9 cellular contexts compared by ENCODE assay signal in the genomic region with DNA sequence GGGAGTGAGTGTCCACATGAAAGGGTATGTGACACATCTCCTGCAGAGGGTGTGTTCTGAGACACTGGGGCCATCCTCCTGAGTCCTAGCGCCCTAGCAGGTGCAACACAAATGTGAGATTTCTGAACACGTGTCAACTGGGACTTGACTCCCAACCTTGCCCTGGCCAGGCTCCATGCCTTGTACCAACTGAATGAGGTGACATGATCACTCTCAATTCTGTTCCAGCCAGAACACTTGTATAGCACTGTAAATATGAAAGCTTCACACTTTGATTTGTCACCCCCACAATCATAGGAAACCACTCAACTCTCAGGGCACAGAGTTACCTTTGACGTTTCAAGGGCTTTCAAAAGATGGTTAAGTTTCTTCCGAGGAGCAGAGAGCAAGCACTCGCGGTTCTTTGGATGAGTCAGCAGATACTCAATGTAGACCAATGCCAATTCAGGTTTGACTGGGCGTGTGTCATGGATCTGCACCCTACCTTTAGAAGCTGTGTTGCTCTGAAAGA. TPM values are rescaled to one million over a fixed set of nuclear protein-coding genes. Genes with fewer than 3 reads are reported as not detected.
DNase-seq lines count a peak whose midpoint lies in the region; ATAC-seq and TF ChIP-seq lines count a peak whose summit lies in the region.
"Had no signal": no experiment of that assay in that cellular context is flagged by ENCODE, and none has a peak within 500 bp of the region (broad histone marks: within the 10 kb centered on the region; RNA-seq: fewer than 3 reads in every experiment).

No MANE protein-coding gene starts in this region.

- H3K36me3 ChIP-seq in IMR-90 (ENCODE audit: control insufficient read depth, insufficient read depth, low read length) (peaks cover 12% of the 10 kb centered on the region), esophagus squamous epithelium (peaks cover 0 to 60% (median 4%) of the 10 kb centered on the region in 3 donors), heart right ventricle (peaks cover 0 to 80% (median 7%) of the 10 kb centered on the region in 9 donors)

- H3K18ac ChIP-seq in IMR-90 (ENCODE audit: low read depth, low read length) = no peak overlapping the region

- no peak overlapping the region for H3K56ac ChIP-seq in IMR-90 (ENCODE audit: extremely low read depth, insufficient read depth, low read length)

- H3K23ac ChIP-seq in IMR-90 (ENCODE audit: low read depth, low read length) = no peak overlapping the region

- H4K5ac ChIP-seq in IMR-90 (ENCODE audit: low read depth, low read length) = no peak overlapping the region

- intact Hi-C loops in IMR-90 (cut with micrococcal nuclease) (no loop called here), esophagus squamous epithelium (cut with DNase I) (no loop called here), heart right ventricle (cut with DNase I) (no loop called here)

- no TSS peak for BruUV-seq in IMR-90 (replicated peaks; lab: Mats Ljungman, UMichigan)

- H3K27ac ChIP-seq in IMR-90 (ENCODE audit: insufficient read depth, low read length) (no peak overlapping the region), esophagus squamous epithelium (no peak overlapping the region), heart right ventricle (no peak overlapping the region)
- H3K27ac ChIP-seq: suprapubic skin had no signal

- no peak overlapping the region for H2BK5ac ChIP-seq in IMR-90 (ENCODE audit: low read depth, low read length, poor library complexity, severe bottlenecking)

- ATAC-seq in GM18861 (IDR thresholded peaks at IDR 0.05; ENCODE audit: unreplicated experiment) = peak; percentile 96
- peak; percentile 97 for ATAC-seq in GM21786 (IDR thresholded peaks at IDR 0.05; ENCODE audit: unreplicated experiment)
- no peak for ATAC-seq in IMR-90 (ENCODE audit: low read depth)
- peak; percentile 85 to 96 for ATAC-seq in natural killer cell treated with Interleukin-12 subunit alpha and Interleukin-12 subunit beta and Interleukin-15 and Interleukin-18, amount 100 ng/mL, for 72 hours
- ATAC-seq in heart right ventricle = no peak

- CTCF ChIA-PET in IMR-90 (lab: Yijun Ruan, JAX) = no interaction called here

- no peak overlapping the region; the same call in 1 of the 2 replicates for H2BK20ac ChIP-seq in IMR-90 (ENCODE audit: low read depth, low read length)

- H2BK15ac ChIP-seq in IMR-90 (ENCODE audit: low read depth, low read length) = no peak overlapping the region

- H2AK9ac ChIP-seq in IMR-90 (replicated peaks; ENCODE audit: low read depth, low read length, poor library complexity) = no peak overlapping the region

- H3K9ac ChIP-seq in IMR-90 (ENCODE audit: low read depth, low read length) = no peak overlapping the region

- no peaks in the 10 kb centered on the region for H3K9me3 Mint-ChIP-seq in natural killer cell treated with Interleukin-12 subunit alpha and Interleukin-12 subunit beta and Interleukin-15 and Interleukin-18, amount 100 ng/mL, for 72 hours

- H3K4me1 Mint-ChIP-seq in natural killer cell treated with Interleukin-12 subunit alpha and Interleukin-12 subunit beta and Interleukin-15 and Interleukin-18, amount 100 ng/mL, for 72 hours (ENCODE audit: low read depth in 2 of 2) = peaks cover 3 to 12% of the 10 kb centered on the region in 2 donors

- H3K27ac Mint-ChIP-seq in natural killer cell treated with Interleukin-12 subunit alpha and Interleukin-12 subunit beta and Interleukin-15 and Interleukin-18, amount 100 ng/mL, for 72 hours = peak overlapping the region in 1 of 2 donors; percentile 52

- no peak overlapping the region for H3K4me2 ChIP-seq in IMR-90 (ENCODE audit: low read depth, low read length)

- in situ Hi-C loops in IMR-90 (cut with MboI; ENCODE audit: low sequenced_read_pairs) = no loop called here

- DNase-seq in IMR-90 = no peak
- DNase-seq in natural killer cell treated with Interleukin-12 subunit alpha and Interleukin-12 subunit beta and Interleukin-15 and Interleukin-18, amount 100 ng/mL, for 72 hours (ENCODE audit: low spot score) = no peak
- no peak for DNase-seq in esophagus squamous epithelium (lab: John Stamatoyannopoulos, UW)
- DNase-seq in heart right ventricle = no peak
- no peak for DNase-seq in D341Med (ENCODE audit: low spot score)
- no peak for DNase-seq in effector CD8-positive, alpha-beta T cell (lab: John Stamatoyannopoulos, UW)

- no peak overlapping the region for H3K4me3 ChIP-seq in IMR-90 (ENCODE audit: insufficient read depth, low read depth, low read length)
- H3K4me3 ChIP-seq in esophagus squamous epithelium = no peak overlapping the region
- no peak overlapping the region for H3K4me3 ChIP-seq in heart right ventricle
- H3K4me3 ChIP-seq: suprapubic skin had no signal

- H3K4ac ChIP-seq in IMR-90 (ENCODE audit: low read depth, low read length) = no peak overlapping the region

- H3K27me3 ChIP-seq in IMR-90 (ENCODE audit: control insufficient read depth, insufficient read depth, low read length) = no peaks in the 10 kb centered on the region
- H3K27me3 ChIP-seq in esophagus squamous epithelium = no peaks in the 10 kb centered on the region
- H3K27me3 ChIP-seq in heart right ventricle = no peaks in the 10 kb centered on the region
- H3K27me3 ChIP-seq: suprapubic skin had no signal

- H4K20me1 ChIP-seq in IMR-90 (ENCODE audit: insufficient read depth, low read length) = no peaks in the 10 kb centered on the region

- H3K4me1 ChIP-seq in IMR-90 (ENCODE audit: control insufficient read depth, insufficient read depth, low read length) (peaks cover 4% of the 10 kb centered on the region), esophagus squamous epithelium (no peaks in the 10 kb centered on the region), heart right ventricle (no peaks in the 10 kb centered on the region)
- H3K4me1 ChIP-seq: suprapubic skin had no signal

- peak overlapping the region; percentile 36 for H3K4me3 Mint-ChIP-seq in natural killer cell treated with Interleukin-12 subunit alpha and Interleukin-12 subunit beta and Interleukin-15 and Interleukin-18, amount 100 ng/mL, for 72 hours

- H3K9me1 ChIP-seq in IMR-90 (ENCODE audit: insufficient read depth, low read length) = peaks cover 5% of the 10 kb centered on the region

- H3K79me1 ChIP-seq in IMR-90 (ENCODE audit: low read depth in 1 of 2, low read length in 2 of 2) = peaks cover 0 to 19% of the 10 kb centered on the region in 2 experiments; a peak in 2 of 4 replicates

- H3K14ac ChIP-seq in IMR-90 (replicated peaks; ENCODE audit: low read depth, low read length) = no peak overlapping the region

- H4K91ac ChIP-seq in IMR-90 (ENCODE audit: insufficient read depth, low read depth, low read length) = no peak overlapping the region; the same call in 1 of the 2 replicates

- TF ChIP-seq POLR2A in IMR-90 (IDR thresholded peaks at IDR 0.05; ENCODE audit: low read depth, low read length) = no peak
- TF ChIP-seq POLR2A in esophagus squamous epithelium (IDR thresholded peaks at IDR 0.05) = no peak

- H2AK5ac ChIP-seq in IMR-90 (ENCODE audit: low read depth, low read length) = no peak overlapping the region

- no peak overlapping the region for H2BK120ac ChIP-seq in IMR-90 (ENCODE audit: low read depth, low read length)

- dilution Hi-C loops in IMR-90 (cut with HindIII; ENCODE audit: low sequenced_read_pairs, unreplicated experiment) = no loop called here

- POLR2A ChIA-PET in IMR-90 (lab: Charles Lee; ENCODE audit: unreplicated experiment) = no interaction called here

- H2AFZ ChIP-seq in IMR-90 (replicated peaks; ENCODE audit: low read length, poor library complexity) = no peak overlapping the region

- H4K8ac ChIP-seq in IMR-90 (ENCODE audit: low read depth in 2 of 2, low read length in 2 of 2) = no peak overlapping the region

- TF ChIP-seq CTCF in IMR-90 (conservative IDR thresholded peaks at IDR 0.05; ENCODE audit: low read depth, low read length) (no peak), esophagus squamous epithelium (IDR thresholded peaks at IDR 0.05) (no peak), heart right ventricle (IDR thresholded peaks at IDR 0.05) (no peak)

- WGBS in IMR-90 (ENCODE audit: extremely low coverage in 2 of 2, insufficient read length in 1 of 2), 2 experiments = 100% methylated on average over 2 of the region's 7 CpGs; no CpG with 5 or more reads in 1 of the 2 experiments
- WGBS in esophagus squamous epithelium, 2 donors = 63 to 89% methylated on average over 5 to 7 of the region's 7 CpGs
- WGBS in heart right ventricle, 2 donors = 93 to 95% methylated on average over 7 of the region's 7 CpGs

- H3K27me3 Mint-ChIP-seq in natural killer cell treated with Interleukin-12 subunit alpha and Interleukin-12 subunit beta and Interleukin-15 and Interleukin-18, amount 100 ng/mL, for 72 hours = no peaks in the 10 kb centered on the region

- peaks cover 8% of the 10 kb centered on the region for H3K36me3 Mint-ChIP-seq in natural killer cell treated with Interleukin-12 subunit alpha and Interleukin-12 subunit beta and Interleukin-15 and Interleukin-18, amount 100 ng/mL, for 72 hours

- TF ChIP-seq RAD21 in IMR-90 (IDR thresholded peaks at IDR 0.05; ENCODE audit: low read length) = no peak

- H3K9me3 ChIP-seq in IMR-90 (ENCODE audit: control insufficient read depth, insufficient read depth, low read length) = no peaks in the 10 kb centered on the region
- no peaks in the 10 kb centered on the region for H3K9me3 ChIP-seq in esophagus squamous epithelium
- no peaks in the 10 kb centered on the region for H3K9me3 ChIP-seq in heart right ventricle
- H3K9me3 ChIP-seq: suprapubic skin had no signal

TF ChIP-seq in IMR-90, 13 proteins besides CTCF, POLR2A, EP300 and RAD21 (continues in another document):
- TF ChIP-seq CEBPB (IDR thresholded peaks at IDR 0.05; ENCODE audit: low read depth, low read length) (no peak), NFE2L2 (IDR thresholded peaks at IDR 0.05; ENCODE audit: low read depth, low read length) (peak; percentile 34; the same call in 1 of the 2 replicates), FOS (IDR thresholded peaks at IDR 0.05; ENCODE audit: low read depth, low read length) (no peak)

RNA-seq across cellular contexts. Expression of gene NCAPG2, which starts 48.6 kb away (rescaled TPM):
- 25.8 and 31.7 TPM in 2 replicates for total RNA-seq in IMR-90 (2012; rRNA removed)
- 24.6 and 25.6 TPM in 2 replicates for polyA plus RNA-seq in IMR-90 (2012; rRNA removed)
- polyA plus RNA-seq in IMR-90 (2012; cell fraction: cytosol; rRNA removed) = 7.0 and 13.1 TPM in 2 replicates
- 7.8 and 11.2 TPM in 2 replicates for polyA plus RNA-seq in IMR-90 (2012; cell fraction: nucleus; rRNA removed; ENCODE audit: low replicate concordance)
- 100 to 1,000 TPM in 1 of 2 donors, 10 to 100 TPM in 1; 45.0 to 117 TPM for total RNA-seq in natural killer cell treated with Interleukin-12 subunit alpha and Interleukin-12 subunit beta and Interleukin-15 and Interleukin-18, amount 100 ng/mL, for 72 hours
- 10 to 100 TPM in 2 of 4 donors, 1 to 10 TPM in 2; 7.3 to 23.1 (median 13.7) TPM for total RNA-seq in esophagus squamous epithelium
- total RNA-seq in heart right ventricle = 1 to 10 TPM; 3.5 to 8.0 (median 4.6) TPM
- 1 to 10 TPM; 1.3 to 1.8 TPM for polyA plus RNA-seq in heart right ventricle

Comparison
In these comparisons a context has a peak if more than half of its experiments do, and no peak if none do; other contexts are left out.
1. ATAC-seq: peak in GM18861 (single experiment), GM21786 (single experiment) and natural killer cell treated with Interleukin-12 subunit alpha and Interleukin-12 subunit beta and Interleukin-15 and Interleukin-18, amount 100 ng/mL, for 72 hours (2 of 2); none in IMR-90 (single experiment) and heart right ventricle (0 of 8).